Comparison of ENCODE assay signal across 21 cellular contexts in genomic region chrX:79036152-79036551, GRCh38.
DNase-seq lines count a peak whose midpoint lies in the region; ATAC-seq, FAIRE-seq and TF ChIP-seq lines count a peak whose summit lies in the region.
"Had no signal": no experiment of that assay in that cellular context is flagged by ENCODE, and none has a peak within 500 bp of the region (broad histone marks: within the 10 kb centered on the region; RNA-seq: fewer than 3 reads in every experiment).

No MANE protein-coding gene starts in this region.

- no peaks in the 10 kb centered on the region for H3K9me3 Mint-ChIP-seq in activated naive CD8-positive, alpha-beta T cell treated with anti-CD3 and anti-CD28 coated beads, Interleukin-2, amount 50 U/mL, for 24 hours
- H3K9me3 Mint-ChIP-seq in activated naive CD8-positive, alpha-beta T cell treated with anti-CD3 and anti-CD28 coated beads for 36 hours: no peaks in the 10 kb centered on the region

- peak overlapping the region; percentile 87; the same call in 1 of the 2 replicates for H2AFZ ChIP-seq in OCI-LY1 (ENCODE audit: low read length)

- no peaks in the 10 kb centered on the region for H4K20me1 ChIP-seq in OCI-LY1 (ENCODE audit: insufficient read depth, low read length)

- H3K4me2 ChIP-seq in OCI-LY1 (ENCODE audit: low read length): peak overlapping the region; percentile 29; the same call in 1 of the 2 replicates

- no peak overlapping the region for H3K27ac ChIP-seq in OCI-LY1 (ENCODE audit: low read depth, low read length, poor library complexity, severe bottlenecking)
- H3K27ac ChIP-seq: body of pancreas, C4-2B, thoracic aorta, vagina, WERI-Rb-1 had no signal

- H3K36me3 ChIP-seq in OCI-LY1 (ENCODE audit: insufficient read depth, low read length): no peaks in the 10 kb centered on the region
- H3K36me3 ChIP-seq: thoracic aorta, vagina, WERI-Rb-1 had no signal

- H3K27ac Mint-ChIP-seq in activated naive CD8-positive, alpha-beta T cell treated with anti-CD3 and anti-CD28 coated beads, Interleukin-2, amount 50 U/mL, for 24 hours: no peak overlapping the region
- H3K27ac Mint-ChIP-seq in activated naive CD8-positive, alpha-beta T cell treated with anti-CD3 and anti-CD28 coated beads for 36 hours: no peak overlapping the region

- peak overlapping the region; percentile 14 for H3K4me3 Mint-ChIP-seq in activated naive CD8-positive, alpha-beta T cell treated with anti-CD3 and anti-CD28 coated beads, Interleukin-2, amount 50 U/mL, for 24 hours
- H3K4me3 Mint-ChIP-seq in activated naive CD8-positive, alpha-beta T cell treated with anti-CD3 and anti-CD28 coated beads for 36 hours: no peak overlapping the region

- no peak overlapping the region for H3K4me3 ChIP-seq in OCI-LY1 (ENCODE audit: low read depth, low read length, poor library complexity, severe bottlenecking)
- H3K4me3 ChIP-seq: body of pancreas, thoracic aorta, vagina had no signal

- no peaks in the 10 kb centered on the region for H3K9me3 ChIP-seq in OCI-LY1 (ENCODE audit: low read length)
- H3K9me3 ChIP-seq: body of pancreas, thoracic aorta, vagina had no signal

- H3K4me1 Mint-ChIP-seq in activated naive CD8-positive, alpha-beta T cell treated with anti-CD3 and anti-CD28 coated beads, Interleukin-2, amount 50 U/mL, for 24 hours: peaks cover 35% of the 10 kb centered on the region
- peaks cover 30% of the 10 kb centered on the region for H3K4me1 Mint-ChIP-seq in activated naive CD8-positive, alpha-beta T cell treated with anti-CD3 and anti-CD28 coated beads for 36 hours

- no peaks in the 10 kb centered on the region for H3F3A ChIP-seq in OCI-LY1 (ENCODE audit: insufficient read depth, low read length)

- no peak for TF ChIP-seq CTCF in OCI-LY1 (IDR thresholded peaks at IDR 0.05; ENCODE audit: low read length)

- peak; percentile 28 for ATAC-seq in activated naive CD8-positive, alpha-beta T cell treated with anti-CD3 and anti-CD28 coated beads, Interleukin-2, amount 50 U/mL, for 24 hours
- ATAC-seq in left ventricle myocardium superior: peak; percentile 61
- ATAC-seq: body of pancreas, left lobe of liver had no signal

- intact Hi-C loops in left ventricle myocardium superior (cut with micrococcal nuclease): no loop called here

- peaks cover 24% of the 10 kb centered on the region for H3K4me1 ChIP-seq in OCI-LY1 (ENCODE audit: insufficient read depth, low read length, severe bottlenecking)
- H3K4me1 ChIP-seq: body of pancreas, vagina had no signal

- peak; percentile 55 for FAIRE-seq in GM19239 (lab: Jason Lieb, UNC)
- no peak for FAIRE-seq in urothelium cell line (lab: Jason Lieb, UNC)

- no peaks in the 10 kb centered on the region for H3K27me3 ChIP-seq in OCI-LY1 (ENCODE audit: insufficient read depth, low read length)
- H3K27me3 ChIP-seq: body of pancreas, vagina had no signal

- DNase-seq in activated naive CD8-positive, alpha-beta T cell treated with anti-CD3 and anti-CD28 coated beads, Interleukin-2, amount 50 U/mL, for 24 hours: no peak
- DNase-seq in activated naive CD8-positive, alpha-beta T cell treated with anti-CD3 and anti-CD28 coated beads for 36 hours: no peak
- DNase-seq in GM19239 (ENCODE audit: insufficient read length, low spot score): no peak
- no peak for DNase-seq in left ventricle myocardium superior
- no peak for DNase-seq in SIG-M5 (lab: John Stamatoyannopoulos, UW)
- no peak for DNase-seq in GDM1 (lab: John Stamatoyannopoulos, UW)
- DNase-seq in urothelium cell line (ENCODE audit: low spot score): no peak
- DNase-seq: activated CD4-positive, alpha-beta T cell treated with anti-CD3 and anti-CD28 coated beads, Interleukin-2, amount 50 U/mL, for 1 hour; activated CD8-positive, alpha-beta memory T cell treated with anti-CD3 and anti-CD28 coated beads, Interleukin-2, amount 50 U/mL, for 48 hours; activated effector memory CD4-positive, alpha-beta T cell treated with Interleukin-2 at 50 U/mL for 16 hours; body of pancreas; cerebellar nuclear complex; NCI-H1417; NCI-H2029 treated with DMSO at 0.1 percent for 48 hours; stimulated activated naive CD4-positive, alpha-beta T cell treated with Interleukin-2 at 50 U/mL for 16 hours; WERI-Rb-1 had no signal

- H3K27me3 Mint-ChIP-seq in activated naive CD8-positive, alpha-beta T cell treated with anti-CD3 and anti-CD28 coated beads, Interleukin-2, amount 50 U/mL, for 24 hours: no peaks in the 10 kb centered on the region
- H3K27me3 Mint-ChIP-seq in activated naive CD8-positive, alpha-beta T cell treated with anti-CD3 and anti-CD28 coated beads for 36 hours: no peaks in the 10 kb centered on the region

- no peaks in the 10 kb centered on the region for H3K36me3 Mint-ChIP-seq in activated naive CD8-positive, alpha-beta T cell treated with anti-CD3 and anti-CD28 coated beads, Interleukin-2, amount 50 U/mL, for 24 hours (ENCODE audit: low read depth)
- peaks cover 3% of the 10 kb centered on the region for H3K36me3 Mint-ChIP-seq in activated naive CD8-positive, alpha-beta T cell treated with anti-CD3 and anti-CD28 coated beads for 36 hours

- H3K79me2 ChIP-seq in OCI-LY1 (ENCODE audit: insufficient read depth, low read length): no peaks in the 10 kb centered on the region

- H3K9ac ChIP-seq in OCI-LY1 (ENCODE audit: low read length): no peak overlapping the region

- H3K9me2 ChIP-seq in OCI-LY1 (ENCODE audit: low read depth, low read length): no peaks in the 10 kb centered on the region
